ENCODE assay signal across 8 cellular contexts in genomic region chr2:200618590-200619021, GRCh38. TPM values are rescaled to one million over a fixed set of nuclear protein-coding genes. Genes with fewer than 3 reads are reported as not detected.
DNase-seq lines count a peak whose midpoint lies in the region; TF ChIP-seq lines count a peak whose summit lies in the region.

No MANE protein-coding gene starts in this region.

- no peaks in the 10 kb centered on the region for H3K27me3 Mint-ChIP-seq in activated naive CD4-positive, alpha-beta T cell treated with anti-CD3 and anti-CD28 coated beads for 36 hours (ENCODE audit: low read depth)

- no peak overlapping the region for H3K4me3 ChIP-seq in OCI-LY7 (ENCODE audit: low read depth, low read length, poor library complexity, severe bottlenecking)
- no peak overlapping the region for H3K4me3 ChIP-seq in lower leg skin (ENCODE audit: low read depth, poor library complexity, severe bottlenecking)

- 45% methylated on average over 3 of the region's 3 CpGs for WGBS in lower leg skin, 2 donors

- H3K9me2 ChIP-seq in OCI-LY7 (ENCODE audit: insufficient read depth, low read length): no peaks in the 10 kb centered on the region

- H3K4me1 ChIP-seq in OCI-LY7 (ENCODE audit: insufficient read depth, low read length, poor library complexity, severe bottlenecking): peaks cover 24% of the 10 kb centered on the region

- CTCF ChIA-PET in activated naive CD4-positive, alpha-beta T cell treated with anti-CD3 and anti-CD28 coated beads for 36 hours (lab: Charles Lee): no interaction called here
- CTCF ChIA-PET in OCI-LY7 (lab: Charles Lee; ENCODE audit: unreplicated experiment): interaction anchor here (0.9 to 1.0 kb wide), 3 partner anchors 77 to 135 kb away, joined by 3 to 4 read pairs (median 3); no protein-coding TSS in a partner anchor

- H3K4me2 ChIP-seq in OCI-LY7 (ENCODE audit: low read length): no peak overlapping the region

- no peaks in the 10 kb centered on the region for H3K36me3 Mint-ChIP-seq in activated naive CD4-positive, alpha-beta T cell treated with anti-CD3 and anti-CD28 coated beads for 36 hours (ENCODE audit: low read depth)

- H3K4me3 Mint-ChIP-seq in activated naive CD4-positive, alpha-beta T cell treated with anti-CD3 and anti-CD28 coated beads for 36 hours: no peak overlapping the region

- no peaks in the 10 kb centered on the region for H3K79me2 ChIP-seq in OCI-LY7 (ENCODE audit: insufficient read depth, low read depth, low read length)

- H3K36me3 ChIP-seq in OCI-LY7 (ENCODE audit: insufficient read depth, low read length): no peaks in the 10 kb centered on the region

- peak; percentile 29 for DNase-seq in activated naive CD4-positive, alpha-beta T cell treated with anti-CD3 and anti-CD28 coated beads for 36 hours
- no peak for DNase-seq in activated naive CD4-positive, alpha-beta T cell treated with Interleukin-2 at 50 U/mL for 16 hours
- DNase-seq in OCI-LY7 (ENCODE audit: low spot score) (peak; percentile 45), fibroblast of gingiva (ENCODE audit: low read depth) (peak; percentile 87), substantia nigra (lab: John Stamatoyannopoulos, UW) (peak in 27 of 49 donors; percentile 0 to 43 (median 6)), lower leg skin (ENCODE audit: low spot score in 2 of 2) (no peak), HUDEP-2 (lab: John Stamatoyannopoulos, UW; ENCODE audit: unreplicated experiment in 76 of 76) (no peak)
- no peak for DNase-seq in activated CD8-positive, alpha-beta memory T cell treated with anti-CD3 and anti-CD28 coated beads for 24 hours

- H3K27ac ChIP-seq in OCI-LY7 (ENCODE audit: low read depth, low read length, poor library complexity, severe bottlenecking) (no peak overlapping the region), substantia nigra (ENCODE audit: low read depth, low read length, poor library complexity, severe bottlenecking) (no peak overlapping the region)

- H3K9me3 ChIP-seq in OCI-LY7 (ENCODE audit: low read length): no peaks in the 10 kb centered on the region

- H2AFZ ChIP-seq in OCI-LY7 (ENCODE audit: low read length): peak overlapping the region; percentile 68; the same call in 1 of the 2 replicates

- TF ChIP-seq POLR2A in lower leg skin (IDR thresholded peaks at IDR 0.05): no peak

- POLR2A ChIA-PET in OCI-LY7 (lab: Charles Lee): interaction anchor here (0.8 kb wide), 1 partner anchor 14 kb away, joined by 4 read pairs; no protein-coding TSS in a partner anchor

- TF ChIP-seq CTCF in OCI-LY7 (conservative IDR thresholded peaks at IDR 0.05; ENCODE audit: low read length) (peak; percentile 66), lower leg skin (IDR thresholded peaks at IDR 0.05) (no peak)

- BruUV-seq in OCI-LY7 (replicated peaks; lab: Mats Ljungman, UMichigan): no TSS peak

- H3K4me1 Mint-ChIP-seq in activated naive CD4-positive, alpha-beta T cell treated with anti-CD3 and anti-CD28 coated beads for 36 hours (ENCODE audit: low read depth): peaks cover 10% of the 10 kb centered on the region

- intact Hi-C loops in activated naive CD4-positive, alpha-beta T cell treated with anti-CD3 and anti-CD28 coated beads for 36 hours (cut with micrococcal nuclease): loop anchor here (1.0 to 5.0 kb wide), 4 partner anchors 84 to 194 kb away; partner anchors contain the start of gene BZW1
- intact Hi-C loops in OCI-LY7 (cut with micrococcal nuclease; ENCODE audit: unreplicated experiment): loop anchor here (2.0 kb wide), 1 partner anchor 84 kb away; no protein-coding TSS in a partner anchor
- intact Hi-C loops in lower leg skin (cut with DNase I; ENCODE audit: low total_unique reads): no loop called here

- no peaks in the 10 kb centered on the region for H3K9me3 Mint-ChIP-seq in activated naive CD4-positive, alpha-beta T cell treated with anti-CD3 and anti-CD28 coated beads for 36 hours

- H3K27ac Mint-ChIP-seq in activated naive CD4-positive, alpha-beta T cell treated with anti-CD3 and anti-CD28 coated beads for 36 hours: no peak overlapping the region

- no peaks in the 10 kb centered on the region for H4K20me1 ChIP-seq in OCI-LY7 (ENCODE audit: insufficient read depth, low read length)

RNA-seq across cellular contexts. Expression of gene AOX1, which starts 32.8 kb away (rescaled TPM):
- under 1 TPM; 0.45 to 0.79 TPM for total RNA-seq in activated naive CD4-positive, alpha-beta T cell treated with anti-CD3 and anti-CD28 coated beads for 36 hours
- not detected in 2 replicates for total RNA-seq in OCI-LY7 (2014; rRNA removed; shearing (Covaris generic))
- total RNA-seq in OCI-LY7 (2022) (0.06 and 0.07 TPM in 2 replicates), lower leg skin (10 to 100 TPM; 18.3 to 67.5 (median 18.8) TPM)

Comparison
In these comparisons a context has a peak if more than half of its experiments do, and no peak if none do; other contexts are left out.
1. DNase-seq: peak in activated naive CD4-positive, alpha-beta T cell treated with anti-CD3 and anti-CD28 coated beads for 36 hours (single experiment), OCI-LY7 (single experiment), fibroblast of gingiva (single experiment) and substantia nigra (27 of 49); none in activated naive CD4-positive, alpha-beta T cell treated with Interleukin-2 at 50 U/mL for 16 hours (single experiment), lower leg skin (0 of 2), HUDEP-2 (0 of 76) and activated CD8-positive, alpha-beta memory T cell treated with anti-CD3 and anti-CD28 coated beads for 24 hours (single experiment).
2. RNA of gene AOX1, which starts 32.8 kb away (total RNA-seq): 18.3 to 67.5 TPM in lower leg skin; 0.45 to 0.79 TPM in activated naive CD4-positive, alpha-beta T cell treated with anti-CD3 and anti-CD28 coated beads for 36 hours and 0.06 to 0.07 TPM in OCI-LY7; every median in the first group is over 10 times any median in the second.